ENCODE assay signal across 12 cellular contexts in the genomic region with DNA sequence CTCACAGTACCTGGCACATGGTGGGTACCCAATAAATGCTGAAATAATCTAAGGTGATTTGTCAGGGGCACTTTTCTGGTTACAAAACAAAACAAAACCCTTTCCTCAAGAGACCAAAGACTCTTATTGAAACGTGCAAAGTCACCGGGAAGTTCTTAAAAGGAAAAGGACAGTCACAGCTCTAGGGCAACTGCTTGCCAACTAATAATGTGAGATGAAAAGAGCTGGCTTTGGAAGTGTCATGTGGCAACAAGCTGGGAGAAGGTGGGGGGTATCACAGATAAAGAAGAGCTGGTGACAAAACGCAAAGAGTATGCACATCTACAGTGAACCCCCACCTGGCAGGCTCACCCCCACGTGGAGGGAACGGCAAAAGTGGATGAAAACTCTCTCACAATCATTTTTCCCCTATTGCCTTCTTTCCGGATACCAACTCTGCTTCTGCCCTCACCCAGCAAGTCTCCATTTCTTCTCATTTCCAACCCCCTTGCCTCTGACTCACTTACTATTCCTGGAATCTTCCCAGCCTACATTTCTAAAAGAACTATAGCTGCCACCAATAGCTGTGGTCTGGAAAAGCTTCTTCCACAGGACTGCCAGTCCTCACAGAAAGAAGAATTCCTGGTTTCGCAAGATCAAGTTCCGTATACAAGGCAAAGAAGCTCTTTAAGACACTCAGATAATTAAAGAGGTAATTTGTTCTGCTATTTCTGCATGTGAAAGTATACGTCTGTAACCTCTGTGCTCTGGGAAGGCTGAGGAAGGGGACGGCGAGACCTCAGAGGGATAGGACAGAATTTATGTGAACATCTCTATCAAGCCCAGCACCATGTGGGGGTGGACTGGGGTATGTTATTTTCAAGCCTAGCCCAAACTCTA. TPM values are rescaled to one million over a fixed set of nuclear protein-coding genes. Genes with fewer than 3 reads are reported as not detected.
A peak's percentile ranks its signal among the peaks of the same experiment; 100 is the strongest.
DNase-seq lines count a peak whose midpoint lies in the region; ATAC-seq and TF ChIP-seq lines count a peak whose summit lies in the region.
"Had no signal": no experiment of that assay in that cellular context is flagged by ENCODE, and none has a peak within 500 bp of the region (broad histone marks: within the 10 kb centered on the region; RNA-seq: fewer than 3 reads in every experiment).

No MANE protein-coding gene starts in this region.

- DNase-seq in Right ventricle myocardium inferior (ENCODE audit: missing footprints) (no peak), cardiac septum (ENCODE audit: low spot score) (no peak), epidermal melanocyte (ENCODE audit: insufficient read length, low spot score) (peak; percentile 63), myocyte (ENCODE audit: low read depth) (peak; percentile 92), occipital lobe (lab: John Stamatoyannopoulos, UW) (no peak), cerebellum (ENCODE audit: low spot score) (no peak)
- DNase-seq in CD4-positive, alpha-beta T cell, result no peak
- DNase-seq: Caco-2; NCI-H524 treated with DMSO at 0.1 percent for 48 hours; stimulated activated naive CD8-positive, alpha-beta T cell treated with anti-CD3 and anti-CD28 coated beads, Interleukin-15, amount 100 ng/mL, for 72 hours had no signal

- no peak overlapping the region for H3K4me3 Mint-ChIP-seq in CD4-positive, alpha-beta T cell
- H3K4me3 Mint-ChIP-seq: stimulated activated naive CD8-positive, alpha-beta T cell treated with anti-CD3 and anti-CD28 coated beads, Interleukin-15, amount 100 ng/mL, for 72 hours had no signal

- no peaks in the 10 kb centered on the region for H3K4me1 Mint-ChIP-seq in CD4-positive, alpha-beta T cell (ENCODE audit: low read depth)

- no peaks in the 10 kb centered on the region for H3K27me3 Mint-ChIP-seq in CD4-positive, alpha-beta T cell
- H3K27me3 Mint-ChIP-seq: stimulated activated naive CD8-positive, alpha-beta T cell treated with anti-CD3 and anti-CD28 coated beads, Interleukin-15, amount 100 ng/mL, for 72 hours had no signal

- no peaks in the 10 kb centered on the region for H3K9me3 ChIP-seq in CD4-positive, alpha-beta T cell (ENCODE audit: control insufficient read depth, low read length)
- H3K9me3 ChIP-seq: Caco-2, HAP-1 had no signal

- H3K36me3 Mint-ChIP-seq in CD4-positive, alpha-beta T cell (ENCODE audit: low read depth), result peaks cover 87% of the 10 kb centered on the region

- H3K27me3 ChIP-seq in CD4-positive, alpha-beta T cell (ENCODE audit: control insufficient read depth, insufficient read depth, low read length), result no peaks in the 10 kb centered on the region

- no peak overlapping the region for H3K27ac ChIP-seq in CD4-positive, alpha-beta T cell (ENCODE audit: low read depth, low read length)

- intact Hi-C loops in Right ventricle myocardium inferior (cut with DNase I) (no loop called here), cardiac septum (cut with DNase I) (loop anchor here (10.0 kb wide), 1 partner anchor 72 kb away; no protein-coding TSS in a partner anchor)
- intact Hi-C loops in CD4-positive, alpha-beta T cell (cut with DNase I, micrococcal nuclease), result no loop called here

- H3K9me3 Mint-ChIP-seq in CD4-positive, alpha-beta T cell, result no peaks in the 10 kb centered on the region
- H3K9me3 Mint-ChIP-seq: stimulated activated naive CD8-positive, alpha-beta T cell treated with anti-CD3 and anti-CD28 coated beads, Interleukin-15, amount 100 ng/mL, for 72 hours had no signal

- no peak overlapping the region for H3K27ac Mint-ChIP-seq in CD4-positive, alpha-beta T cell

- peak; percentile 53 for ATAC-seq in Right ventricle myocardium inferior
- no peak for ATAC-seq in CD4-positive, alpha-beta T cell (ENCODE audit: poor library complexity)
- ATAC-seq in GM21737 (IDR thresholded peaks at IDR 0.05; ENCODE audit: unreplicated experiment), result no peak
- ATAC-seq: stimulated activated naive CD8-positive, alpha-beta T cell treated with anti-CD3 and anti-CD28 coated beads, Interleukin-15, amount 100 ng/mL, for 72 hours had no signal

- POLR2A ChIA-PET in CD4-positive, alpha-beta T cell (lab: Charles Lee), result no interaction called here

- no peak for TF ChIP-seq CTCF in CD4-positive, alpha-beta T cell (IDR thresholded peaks at IDR 0.05)

- CTCF ChIA-PET in CD4-positive, alpha-beta T cell (lab: Charles Lee), result no interaction called here

RNA-seq across cellular contexts. Expression of gene ANPEP, which starts 21.8 kb away (rescaled TPM):
- total RNA-seq in Right ventricle myocardium inferior (9.4 TPM), cardiac septum (4.3 TPM), myocyte (6.2 and 6.6 TPM in 2 replicates), occipital lobe (0.16 TPM), cerebellum (2.3 TPM)
- 6.8 TPM for polyA plus RNA-seq in myocyte (2012)
- 1 to 10 TPM; 1.9 to 2.7 TPM for total RNA-seq in CD4-positive, alpha-beta T cell

RNA-seq across cellular contexts. Expression of gene AP3S2, which starts 57.3 kb away (rescaled TPM):
- total RNA-seq in Right ventricle myocardium inferior (46.9 TPM), cardiac septum (33.6 TPM), myocyte (65.3 and 101 TPM in 2 replicates), occipital lobe (47.7 TPM), cerebellum (45.7 TPM)
- polyA plus RNA-seq in myocyte (2012), result 50.8 TPM
- 10 to 100 TPM; 18.9 to 20.5 TPM for total RNA-seq in CD4-positive, alpha-beta T cell

Comparison
In these comparisons a context has a peak if more than half of its experiments do, and no peak if none do; other contexts are left out.
1. DNase-seq: peak in epidermal melanocyte (single experiment) and myocyte (single experiment); none in Right ventricle myocardium inferior (single experiment), cardiac septum (single experiment), occipital lobe (single experiment), CD4-positive, alpha-beta T cell (0 of 10) and cerebellum (single experiment).